In the genomic region with DNA sequence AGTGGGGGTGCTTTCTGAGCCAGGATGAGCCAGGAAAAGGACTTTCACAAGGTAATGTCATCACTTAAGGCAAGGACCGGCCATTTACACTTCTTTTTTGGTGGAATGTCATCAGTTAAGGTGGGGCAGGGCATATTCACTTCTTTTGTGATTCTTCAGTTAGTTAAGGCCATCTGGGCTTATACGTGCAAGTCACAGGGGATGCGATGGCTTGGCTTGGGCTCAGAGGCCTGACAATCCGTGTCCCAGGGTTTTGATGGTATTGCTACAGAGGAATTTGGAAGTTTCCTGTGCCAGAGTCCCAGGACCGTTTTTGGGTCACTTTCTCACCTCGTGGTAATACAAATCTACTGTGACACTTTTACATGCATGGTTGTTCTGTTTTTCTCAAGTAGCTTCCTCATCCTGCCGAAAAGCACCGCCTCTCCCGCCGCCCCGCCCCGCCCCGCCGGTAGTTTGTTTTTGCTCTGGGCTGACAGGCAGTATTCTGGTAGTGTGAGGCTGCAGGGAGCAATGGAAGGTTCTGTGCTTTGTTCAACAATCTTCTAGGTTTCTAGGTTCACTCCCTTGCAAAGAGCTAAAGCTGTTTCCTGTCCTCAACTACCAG, we compare ENCODE assay signal across 8 cellular contexts.
DNase-seq lines count a peak whose midpoint lies in the region; ATAC-seq and TF ChIP-seq lines count a peak whose summit lies in the region.
"Not testable (repeated sequence)": the region's sequence is repeated elsewhere in the genome, so short reads cannot be mapped to it uniquely, and the experiment has no call there.

No MANE protein-coding gene starts in this region.

- not testable (repeated sequence) for H3K27ac ChIP-seq in thoracic aorta

- peaks cover 3 to 30% of the 10 kb centered on the region in 2 donors for H3K4me1 ChIP-seq in thoracic aorta (ENCODE audit: control insufficient read depth in 1 of 2, low read depth in 2 of 2)

- DNase-seq in HT-29 (ENCODE audit: low spot score) (peak; percentile 44), Right ventricle myocardium inferior (ENCODE audit: missing footprints) (peak; percentile 82)
- DNase-seq in T-helper 2 cell treated with Interferon-gamma antibody and Interleukin-4, amounts not matched to agents 5 μg/mL and 100 μg/mL, for 36 hours (ENCODE audit: low spot score); neural crest cell (ENCODE audit: low read depth, low spot score); thoracic aorta (ENCODE audit: low spot score): not testable (repeated sequence)
- DNase-seq in activated effector memory CD4-positive, alpha-beta T cell treated with anti-CD3 and anti-CD28 coated beads, Interleukin-2, amount 50 U/mL, for 16 hours, result peak; percentile 86

- H3K36me3 Mint-ChIP-seq in T-helper 2 cell treated with Interferon-gamma antibody and Interleukin-4, amounts not matched to agents 5 μg/mL and 100 μg/mL, for 36 hours (ENCODE audit: low read depth), result not testable (repeated sequence)
- peaks cover 14% of the 10 kb centered on the region for H3K36me3 Mint-ChIP-seq in neural crest cell (ENCODE audit: low read depth)

- not testable (repeated sequence) for H3K27me3 ChIP-seq in thoracic aorta (replicated peaks; ENCODE audit: insufficient read depth)

- H3K9me3 ChIP-seq in thoracic aorta, result not testable (repeated sequence)

- peak overlapping the region; percentile 40 for H3K4me3 ChIP-seq in thoracic aorta

- peak overlapping the region; percentile 78 for H3K27ac Mint-ChIP-seq in T-helper 2 cell treated with Interferon-gamma antibody and Interleukin-4, amounts not matched to agents 5 μg/mL and 100 μg/mL, for 36 hours
- not testable (repeated sequence) for H3K27ac Mint-ChIP-seq in neural crest cell (ENCODE audit: unreplicated experiment)

- not testable (repeated sequence) for H3K36me3 ChIP-seq in thoracic aorta

- intact Hi-C loops in Right ventricle myocardium inferior (cut with DNase I), result loop anchor here (5.0 kb wide), 1 partner anchor 187 kb away; a partner anchor contains a TSS

- peak; percentile 97 for ATAC-seq in GM18498 (IDR thresholded peaks at IDR 0.05; ENCODE audit: unreplicated experiment)
- ATAC-seq in GM21786 (IDR thresholded peaks at IDR 0.05; ENCODE audit: unreplicated experiment), result peak; percentile 93
- ATAC-seq in Right ventricle myocardium inferior, result peak; percentile 8
- not testable (repeated sequence) for ATAC-seq in thoracic aorta (ENCODE audit: insufficient number of reproducible peaks, low FRiP score, low read depth)

- not testable (repeated sequence) for H3K9me3 Mint-ChIP-seq in T-helper 2 cell treated with Interferon-gamma antibody and Interleukin-4, amounts not matched to agents 5 μg/mL and 100 μg/mL, for 36 hours; neural crest cell

- H3K4me1 Mint-ChIP-seq in T-helper 2 cell treated with Interferon-gamma antibody and Interleukin-4, amounts not matched to agents 5 μg/mL and 100 μg/mL, for 36 hours (ENCODE audit: low read depth), result peaks cover 27% of the 10 kb centered on the region
- H3K4me1 Mint-ChIP-seq in neural crest cell, result peaks cover 67% of the 10 kb centered on the region

- peak overlapping the region; percentile 37 for H3K4me3 Mint-ChIP-seq in T-helper 2 cell treated with Interferon-gamma antibody and Interleukin-4, amounts not matched to agents 5 μg/mL and 100 μg/mL, for 36 hours
- H3K4me3 Mint-ChIP-seq in neural crest cell, result peak overlapping the region; percentile 25

- not testable (repeated sequence) for H3K27me3 Mint-ChIP-seq in T-helper 2 cell treated with Interferon-gamma antibody and Interleukin-4, amounts not matched to agents 5 μg/mL and 100 μg/mL, for 36 hours (ENCODE audit: low read depth)
- peaks cover 14% of the 10 kb centered on the region for H3K27me3 Mint-ChIP-seq in neural crest cell (ENCODE audit: low read depth)

- not testable (repeated sequence) for TF ChIP-seq CTCF in neural crest cell (conservative IDR thresholded peaks at IDR 0.05); thoracic aorta (IDR thresholded peaks at IDR 0.05)
